ENCODE assay signal across 10 cellular contexts in the genomic region with DNA sequence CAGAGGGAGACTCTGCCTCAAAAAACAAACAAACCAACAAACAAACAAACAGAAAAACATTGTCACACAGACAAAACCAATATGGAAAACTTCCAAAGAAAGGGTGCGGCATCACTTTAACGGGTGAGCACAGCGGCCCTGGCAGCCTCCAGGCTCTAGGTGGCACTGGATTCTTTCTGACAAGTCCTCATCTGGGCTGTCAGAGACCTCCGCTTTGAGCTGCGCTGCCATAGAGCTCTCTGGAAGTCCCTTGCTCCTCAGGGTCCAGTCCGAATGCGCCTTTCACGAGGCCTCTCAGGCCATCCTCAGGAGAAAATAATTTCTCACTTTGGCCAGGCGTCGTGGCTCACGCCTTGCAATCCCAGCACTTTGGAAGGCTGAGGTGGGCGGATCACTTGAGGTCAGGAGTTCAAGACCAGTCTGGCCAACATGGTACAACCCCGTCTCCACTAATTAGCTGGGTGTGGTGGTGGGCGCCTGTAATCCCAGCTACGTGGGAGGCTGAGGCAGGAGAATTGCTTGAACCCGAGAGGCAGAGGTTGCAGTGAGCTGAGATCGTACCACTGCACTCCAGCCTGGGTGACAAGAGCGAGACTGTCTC. TPM values are rescaled to one million over a fixed set of nuclear protein-coding genes. Genes with fewer than 3 reads are reported as not detected.
DNase-seq lines count a peak whose midpoint lies in the region; ATAC-seq and TF ChIP-seq lines count a peak whose summit lies in the region.
"Not testable (repeated sequence)": the region's sequence is repeated elsewhere in the genome, so short reads cannot be mapped to it uniquely, and the experiment has no call there.
"Had no signal": no experiment of that assay in that cellular context is flagged by ENCODE, and none has a peak within 500 bp of the region (broad histone marks: within the 10 kb centered on the region; RNA-seq: fewer than 3 reads in every experiment).

No MANE protein-coding gene starts in this region.

- not testable (repeated sequence) for H3K4me2 ChIP-seq in OCI-LY7 (ENCODE audit: low read length)

- intact Hi-C loops in OCI-LY7 (cut with micrococcal nuclease; ENCODE audit: unreplicated experiment) = not testable (repeated sequence)

- peaks cover 16 to 28% of the 10 kb centered on the region in 2 donors for H3K4me1 Mint-ChIP-seq in stimulated activated naive B cell treated with anti-CD40 and anti-IgM and Interleukin-4, amounts not matched to agents 10 μg/mL and 1 μg/mL and 100 μg/mL, for 72 hours

- H3K4me1 ChIP-seq in OCI-LY7 (ENCODE audit: insufficient read depth, low read length, poor library complexity, severe bottlenecking) = peaks cover 16% of the 10 kb centered on the region
- not testable (repeated sequence) for H3K4me1 ChIP-seq in foreskin keratinocyte

- CTCF ChIA-PET in OCI-LY7 (lab: Charles Lee; ENCODE audit: unreplicated experiment) = not testable (repeated sequence)

- not testable (repeated sequence) for H2AFZ ChIP-seq in OCI-LY7 (ENCODE audit: low read length)

- not testable (repeated sequence) for H3K4me3 Mint-ChIP-seq in stimulated activated naive B cell treated with anti-CD40 and anti-IgM and Interleukin-4, amounts not matched to agents 10 μg/mL and 1 μg/mL and 100 μg/mL, for 72 hours

- TF ChIP-seq CTCF in GM12872 (IDR thresholded peaks at IDR 0.05; ENCODE audit: insufficient read depth, low read depth, low read length) = 0 out of 3 replicates have a peak, but pooled peaks have one; percentile 18
- TF ChIP-seq CTCF in OCI-LY7 (conservative IDR thresholded peaks at IDR 0.05; ENCODE audit: low read length) = peak; percentile 53
- TF ChIP-seq CTCF in WERI-Rb-1 (IDR thresholded peaks at IDR 0.05; ENCODE audit: low read depth, low read length) = peak; percentile 63
- peak; percentile 48 for TF ChIP-seq CTCF in foreskin keratinocyte (conservative IDR thresholded peaks at IDR 0.05)

- H4K20me1 ChIP-seq in OCI-LY7 (ENCODE audit: insufficient read depth, low read length) = not testable (repeated sequence)

- not testable (repeated sequence) for H3K9me3 Mint-ChIP-seq in stimulated activated naive B cell treated with anti-CD40 and anti-IgM and Interleukin-4, amounts not matched to agents 10 μg/mL and 1 μg/mL and 100 μg/mL, for 72 hours

- H3K27me3 Mint-ChIP-seq in stimulated activated naive B cell treated with anti-CD40 and anti-IgM and Interleukin-4, amounts not matched to agents 10 μg/mL and 1 μg/mL and 100 μg/mL, for 72 hours = not testable (repeated sequence)

- H3K9me3 ChIP-seq in OCI-LY7 (ENCODE audit: low read length); WERI-Rb-1 (ENCODE audit: severe bottlenecking): not testable (repeated sequence)

- peak overlapping the region; percentile 37 for H3K27ac Mint-ChIP-seq in stimulated activated naive B cell treated with anti-CD40 and anti-IgM and Interleukin-4, amounts not matched to agents 10 μg/mL and 1 μg/mL and 100 μg/mL, for 72 hours

- peaks cover 27% of the 10 kb centered on the region for H3K79me2 ChIP-seq in OCI-LY7 (ENCODE audit: insufficient read depth, low read depth, low read length)

- not testable (repeated sequence) for H3K27me3 ChIP-seq in WERI-Rb-1 (ENCODE audit: insufficient read depth, low read depth, severe bottlenecking); foreskin keratinocyte

- H3K4me3 ChIP-seq in OCI-LY7 (ENCODE audit: low read depth, low read length, poor library complexity, severe bottlenecking); WERI-Rb-1 (ENCODE audit: low read depth, low read length): not testable (repeated sequence)

- POLR2A ChIA-PET in OCI-LY7 (lab: Charles Lee) = interaction anchor here (0.5 kb wide), 1 partner anchor 12 kb away, joined by 3 read pairs; no protein-coding TSS in a partner anchor

- peaks cover 36 to 40% of the 10 kb centered on the region in 2 donors for H3K36me3 Mint-ChIP-seq in stimulated activated naive B cell treated with anti-CD40 and anti-IgM and Interleukin-4, amounts not matched to agents 10 μg/mL and 1 μg/mL and 100 μg/mL, for 72 hours

- H3K9me2 ChIP-seq in OCI-LY7 (ENCODE audit: insufficient read depth, low read length) = not testable (repeated sequence)

- peaks cover 63% of the 10 kb centered on the region for H3K36me3 ChIP-seq in OCI-LY7 (ENCODE audit: insufficient read depth, low read length)
- peaks cover 59% of the 10 kb centered on the region for H3K36me3 ChIP-seq in WERI-Rb-1

- BruUV-seq in OCI-LY7 (replicated peaks; lab: Mats Ljungman, UMichigan) = not testable (repeated sequence)

- H3K27ac ChIP-seq in OCI-LY7 (ENCODE audit: low read depth, low read length, poor library complexity, severe bottlenecking); WERI-Rb-1; foreskin keratinocyte: not testable (repeated sequence)

- not testable (repeated sequence) for ATAC-seq in foreskin keratinocyte; stimulated activated naive B cell treated with anti-CD40 and anti-IgM and Interleukin-4, amounts not matched to agents 10 μg/mL and 1 μg/mL and 100 μg/mL, for 72 hours (replicated peaks)

- DNase-seq in M059J (ENCODE audit: low read depth) (peak; percentile 29), WERI-Rb-1 (peak; percentile 69)
- not testable (repeated sequence) for DNase-seq in OCI-LY7 (ENCODE audit: low spot score); foreskin keratinocyte; stimulated activated naive B cell treated with anti-CD40 and anti-IgM and Interleukin-4, amounts not matched to agents 10 μg/mL and 1 μg/mL and 100 μg/mL, for 72 hours

RNA-seq across cellular contexts. Expression of gene SRM, which starts 4.2 kb away (rescaled TPM):
- 26.0 and 83.2 TPM in 2 replicates for total RNA-seq in M059J (2014; rRNA removed; shearing (Covaris generic))
- 52.4 and 65.2 TPM in 2 replicates for total RNA-seq in OCI-LY7 (2014; rRNA removed; shearing (Covaris generic))
- 185 and 208 TPM in 2 replicates for total RNA-seq in OCI-LY7 (2022)
- 153 and 166 TPM in 2 replicates for total RNA-seq in foreskin keratinocyte
- 243 and 245 TPM in 2 replicates for polyA plus RNA-seq in foreskin keratinocyte

RNA-seq across cellular contexts. Expression of gene MASP2, which starts 17.0 kb away (rescaled TPM):
- total RNA-seq in M059J (2014; rRNA removed; shearing (Covaris generic)) = not detected in 2 replicates
- total RNA-seq in OCI-LY7 (2014; rRNA removed; shearing (Covaris generic)) = not detected in 2 replicates
- total RNA-seq in OCI-LY7 (2022) (0.38 and 0.55 TPM in 2 replicates), foreskin keratinocyte (0.07 and 0.24 TPM in 2 replicates)
- 0.11 TPM in 1 of 2 replicates, not detected in the other for polyA plus RNA-seq in foreskin keratinocyte
- total RNA-seq: Calu3, dermis blood vessel endothelial cell, epithelial cell of proximal tubule, myocyte had no signal

RNA-seq across cellular contexts. Expression of gene EXOSC10, which starts 35.6 kb away (rescaled TPM):
- total RNA-seq in M059J (2014; rRNA removed; shearing (Covaris generic)) = 57.0 and 68.4 TPM in 2 replicates
- 75.1 and 117 TPM in 2 replicates for total RNA-seq in OCI-LY7 (2014; rRNA removed; shearing (Covaris generic))
- total RNA-seq in OCI-LY7 (2022) (91.9 and 95.1 TPM in 2 replicates), foreskin keratinocyte (76.9 and 82.5 TPM in 2 replicates)
- polyA plus RNA-seq in foreskin keratinocyte = 47.9 and 58.2 TPM in 2 replicates

RNA-seq across cellular contexts. Expression of gene TARDBP, which starts 51.6 kb away (rescaled TPM):
- total RNA-seq in M059J (2014; rRNA removed; shearing (Covaris generic)) = 70.2 and 106 TPM in 2 replicates
- total RNA-seq in OCI-LY7 (2014; rRNA removed; shearing (Covaris generic)) = 145 and 177 TPM in 2 replicates
- total RNA-seq in OCI-LY7 (2022) = 277 and 278 TPM in 2 replicates
- 155 and 178 TPM in 2 replicates for total RNA-seq in foreskin keratinocyte
- 101 and 125 TPM in 2 replicates for polyA plus RNA-seq in foreskin keratinocyte
